In the genomic region with DNA sequence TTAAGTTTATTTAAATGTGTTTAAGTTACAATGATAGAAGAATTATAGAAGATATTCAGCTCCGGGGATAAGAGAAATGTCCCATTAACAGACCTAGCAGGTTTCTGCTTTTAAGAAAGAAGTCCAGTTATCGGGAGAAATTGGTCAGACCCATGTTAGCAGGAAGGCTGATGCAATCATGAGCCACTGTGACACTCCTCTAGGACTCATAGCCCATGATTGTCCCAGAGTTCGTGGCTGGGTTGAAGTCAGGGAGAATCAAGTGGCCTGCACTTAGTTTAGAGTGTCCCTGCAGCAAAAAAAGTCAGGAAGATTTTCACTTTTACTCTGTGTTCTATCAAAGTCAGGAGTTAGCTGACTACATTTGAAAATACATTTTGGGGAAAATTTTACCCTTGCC, we compare ENCODE assay signal across 18 cellular contexts.
DNase-seq lines count a peak whose midpoint lies in the region; FAIRE-seq and TF ChIP-seq lines count a peak whose summit lies in the region.
"Had no signal": no experiment of that assay in that cellular context is flagged by ENCODE, and none has a peak within 500 bp of the region (broad histone marks: within the 10 kb centered on the region; RNA-seq: fewer than 3 reads in every experiment).

No MANE protein-coding gene starts in this region.

- H3K27ac ChIP-seq in astrocyte (ENCODE audit: low read depth, low read length) (no peak overlapping the region), mesenchymal stem cell (ENCODE audit: low read length, poor library complexity, severe bottlenecking) (no peak overlapping the region)

- H4K8ac ChIP-seq in mesenchymal stem cell (ENCODE audit: low read length), result no peak overlapping the region

- H2BK5ac ChIP-seq in mesenchymal stem cell (ENCODE audit: low read depth, low read length, poor library complexity, severe bottlenecking), result no peak overlapping the region

- no peak for TF ChIP-seq POLR2A in GM12891 (IDR thresholded peaks at IDR 0.05; ENCODE audit: low read depth, low read length)

- H3K27me3 Mint-ChIP-seq in astrocyte (ENCODE audit: low read depth, unreplicated experiment), result no peaks in the 10 kb centered on the region
- H3K27me3 Mint-ChIP-seq: activated naive CD8-positive, alpha-beta T cell; stimulated activated naive CD8-positive, alpha-beta T cell treated with anti-CD3 and anti-CD28 coated beads, Interleukin-15, Interleukin-2, amounts not matched to agents 100 ng/mL and 50 ng/mL, for 24 hours had no signal

- H3K4me1 Mint-ChIP-seq in astrocyte (ENCODE audit: low read depth, unreplicated experiment), result peaks cover 4% of the 10 kb centered on the region
- H3K4me1 Mint-ChIP-seq: T-cell had no signal

- H3K4me3 ChIP-seq in astrocyte (ENCODE audit: insufficient read depth, low read depth, low read length) (no peak overlapping the region), mesenchymal stem cell (ENCODE audit: insufficient read depth in 1 of 2, low read depth in 1 of 2, low read length in 2 of 2) (no peak overlapping the region)
- H3K4me3 ChIP-seq: HAP-1 had no signal

- FAIRE-seq in astrocyte (lab: Jason Lieb, UNC), result no peak
- no peak for FAIRE-seq in GM12891 (lab: Jason Lieb, UNC)
- FAIRE-seq: small intestine, urothelium cell line had no signal

- no peak overlapping the region for H3K23ac ChIP-seq in mesenchymal stem cell (ENCODE audit: low read length in 2 of 2)

- DNase-seq in Daoy (ENCODE audit: low read depth) (peak; percentile 2), M059J (ENCODE audit: low read depth) (peak; percentile 26), astrocyte (ENCODE audit: low read depth) (no peak), mesenchymal stem cell (peak; percentile 18), GM12891 (ENCODE audit: insufficient read length, low spot score) (no peak), medulla oblongata (ENCODE audit: extremely low spot score) (no peak)
- DNase-seq in activated CD4-positive, alpha-beta T cell treated with anti-CD3 and anti-CD28 coated beads for 1 hour, result no peak
- no peak for DNase-seq in activated T-cell treated with anti-CD3 and anti-CD28 coated beads, Interleukin-2, amount 50 U/mL, for 48 hours
- DNase-seq: central memory CD4-positive, alpha-beta T cell; NCI-H187 treated with DMSO at 0.1 percent for 48 hours; NCI-H748 treated with DMSO at 0.1 percent for 48 hours; nucleus accumbens; small intestine; T-cell had no signal

- H2AK5ac ChIP-seq in mesenchymal stem cell (ENCODE audit: low read length, severe bottlenecking), result no peak overlapping the region

- no peaks in the 10 kb centered on the region for H3K4me1 ChIP-seq in astrocyte (ENCODE audit: insufficient read depth, low read length)
- no peaks in the 10 kb centered on the region for H3K4me1 ChIP-seq in mesenchymal stem cell (ENCODE audit: control insufficient read depth, insufficient read depth, low read depth, low read length)

- H3K9me3 ChIP-seq in astrocyte (ENCODE audit: insufficient read depth, low read depth, low read length), result no peaks in the 10 kb centered on the region
- H3K9me3 ChIP-seq in mesenchymal stem cell (ENCODE audit: control insufficient read depth, low read length), result no peaks in the 10 kb centered on the region
- H3K9me3 ChIP-seq: HAP-1 had no signal

- H3K4me3 Mint-ChIP-seq in astrocyte (ENCODE audit: unreplicated experiment), result no peak overlapping the region
- H3K4me3 Mint-ChIP-seq: activated naive CD8-positive, alpha-beta T cell; stimulated activated naive CD8-positive, alpha-beta T cell treated with anti-CD3 and anti-CD28 coated beads, Interleukin-15, Interleukin-2, amounts not matched to agents 100 ng/mL and 50 ng/mL, for 24 hours; T-cell had no signal

- no peak overlapping the region for H4K91ac ChIP-seq in mesenchymal stem cell (ENCODE audit: low read length)

- H2BK15ac ChIP-seq in mesenchymal stem cell (ENCODE audit: low read depth, poor library complexity, severe bottlenecking), result no peak overlapping the region

- no peaks in the 10 kb centered on the region for H3K79me2 ChIP-seq in astrocyte (ENCODE audit: insufficient read depth, low read length)

- H3K79me1 ChIP-seq in mesenchymal stem cell (replicated peaks; ENCODE audit: low read length, poor library complexity, severe bottlenecking), result no peaks in the 10 kb centered on the region

- H4K20me1 ChIP-seq in astrocyte (ENCODE audit: insufficient read depth, low read length), result no peaks in the 10 kb centered on the region

- no peak overlapping the region for H3K4me2 ChIP-seq in astrocyte (ENCODE audit: low read length)
- no peak overlapping the region for H3K4me2 ChIP-seq in mesenchymal stem cell (ENCODE audit: low read length, poor library complexity, severe bottlenecking)

- no peak overlapping the region for H3K9ac ChIP-seq in astrocyte (ENCODE audit: low read length)
- no peak overlapping the region for H3K9ac ChIP-seq in mesenchymal stem cell (ENCODE audit: low read length)

- H2BK12ac ChIP-seq in mesenchymal stem cell (ENCODE audit: low read length in 2 of 2), result no peak overlapping the region

- no peaks in the 10 kb centered on the region for H3K9me3 Mint-ChIP-seq in astrocyte (ENCODE audit: unreplicated experiment)
- H3K9me3 Mint-ChIP-seq: stimulated activated naive CD8-positive, alpha-beta T cell treated with anti-CD3 and anti-CD28 coated beads, Interleukin-15, Interleukin-2, amounts not matched to agents 100 ng/mL and 50 ng/mL, for 24 hours; T-cell had no signal

- WGBS in mesenchymal stem cell, result 78% methylated on average over 3 of the region's 3 CpGs

- H2AFZ ChIP-seq in astrocyte (ENCODE audit: low read depth, low read length), result no peak overlapping the region
- H2AFZ ChIP-seq in mesenchymal stem cell (ENCODE audit: low read depth, low read length), result no peak overlapping the region

- H3K36me3 Mint-ChIP-seq in astrocyte (ENCODE audit: low read depth, unreplicated experiment), result no peaks in the 10 kb centered on the region
- H3K36me3 Mint-ChIP-seq: activated naive CD8-positive, alpha-beta T cell; T-cell had no signal

- no peaks in the 10 kb centered on the region for H3K27me3 ChIP-seq in astrocyte (ENCODE audit: insufficient read depth, low read length)
- H3K27me3 ChIP-seq in mesenchymal stem cell (ENCODE audit: control insufficient read depth in 1 of 2, insufficient read depth in 1 of 2, low read length in 2 of 2), result no peaks in the 10 kb centered on the region

- no peak overlapping the region for H3K4ac ChIP-seq in mesenchymal stem cell (ENCODE audit: low read depth in 1 of 2, low read length in 2 of 2)

- no peak overlapping the region for H3K18ac ChIP-seq in mesenchymal stem cell (ENCODE audit: low read depth in 1 of 2, low read length in 2 of 2)

- H3K27ac Mint-ChIP-seq in astrocyte (ENCODE audit: unreplicated experiment), result peak overlapping the region; percentile 70
- H3K27ac Mint-ChIP-seq: activated naive CD8-positive, alpha-beta T cell; stimulated activated naive CD8-positive, alpha-beta T cell treated with anti-CD3 and anti-CD28 coated beads, Interleukin-15, Interleukin-2, amounts not matched to agents 100 ng/mL and 50 ng/mL, for 24 hours; T-cell had no signal

- no peaks in the 10 kb centered on the region for H3K36me3 ChIP-seq in astrocyte (ENCODE audit: insufficient read depth, low read length)
- no peaks in the 10 kb centered on the region for H3K36me3 ChIP-seq in mesenchymal stem cell (ENCODE audit: control insufficient read depth in 1 of 2, insufficient read depth in 2 of 2, low read depth in 1 of 2, low read length in 2 of 2)
- H3K36me3 ChIP-seq: HAP-1 had no signal

- no peak overlapping the region for H2BK120ac ChIP-seq in mesenchymal stem cell (ENCODE audit: low read depth, low read length)

- peak overlapping the region in 1 of 2 experiments; percentile 57 for H3K14ac ChIP-seq in mesenchymal stem cell (ENCODE audit: low read length in 2 of 2)

- TF ChIP-seq CTCF in astrocyte (IDR thresholded peaks at IDR 0.05; ENCODE audit: insufficient read depth, low read depth, low read length), result no peak

TF ChIP-seq in GM12891, 5 proteins besides CTCF, POLR2A, EP300 and RAD21:
- TF ChIP-seq SPI1 (IDR thresholded peaks at IDR 0.05; ENCODE audit: low read depth, low read length), result no peak
- no peak for TF ChIP-seq TAF1 (IDR thresholded peaks at IDR 0.05; ENCODE audit: low read depth, low read length)
- TF ChIP-seq POLR2AphosphoS5 (IDR thresholded peaks at IDR 0.05; ENCODE audit: low read depth, low read length), result no peak
- no peak for TF ChIP-seq POU2F2 (IDR thresholded peaks at IDR 0.05; ENCODE audit: low read depth, low read length)
- no peak for TF ChIP-seq PAX5 (IDR thresholded peaks at IDR 0.05; ENCODE audit: insufficient read depth, low read length, severe bottlenecking)

Comparison
In these comparisons a context has a peak if more than half of its experiments do, and no peak if none do; other contexts are left out.
1. DNase-seq: peak in Daoy (single experiment), M059J (single experiment) and mesenchymal stem cell (single experiment); none in astrocyte (single experiment), GM12891 (single experiment), activated CD4-positive, alpha-beta T cell treated with anti-CD3 and anti-CD28 coated beads for 1 hour (single experiment), activated T-cell treated with anti-CD3 and anti-CD28 coated beads, Interleukin-2, amount 50 U/mL, for 48 hours (0 of 2) and medulla oblongata (single experiment).